In genomic region chr1:207866471-207867135, GRCh38 we compare ENCODE assay signal across 9 cellular contexts. TPM values are rescaled to one million over a fixed set of nuclear protein-coding genes. Genes with fewer than 3 reads are reported as not detected.
DNase-seq lines count a peak whose midpoint lies in the region; ATAC-seq, FAIRE-seq and TF ChIP-seq lines count a peak whose summit lies in the region.
"Had no signal": no experiment of that assay in that cellular context is flagged by ENCODE, and none has a peak within 500 bp of the region (broad histone marks: within the 10 kb centered on the region; RNA-seq: fewer than 3 reads in every experiment).

No MANE protein-coding gene starts in this region.

- H3K27ac ChIP-seq in parathyroid adenoma: peak overlapping the region; percentile 98

- ATAC-seq in activated B cell treated with CpG ODN at 0.5 μM for 24 hours (ENCODE audit: low read depth) (no peak), GM18909 (IDR thresholded peaks at IDR 0.05; ENCODE audit: poor library complexity, unreplicated experiment) (no peak)

- CTCF ChIA-PET in activated B cell treated with CpG ODN at 0.5 μM for 24 hours (lab: Charles Lee): interaction anchor here (17.8 kb wide), 1 partner anchor 37 kb away, joined by 397 read pairs; no protein-coding TSS in a partner anchor

- H3K4me1 Mint-ChIP-seq in activated B cell treated with CpG ODN at 0.5 μM for 24 hours: peaks cover 87% of the 10 kb centered on the region

- H3K4me3 ChIP-seq in fibroblast of villous mesenchyme (ENCODE audit: low read depth, low read length) (peak overlapping the region; percentile 66), parathyroid adenoma (ENCODE audit: low read depth, low read length) (peak overlapping the region; percentile 72)

- H3K4me3 Mint-ChIP-seq in activated B cell treated with CpG ODN at 0.5 μM for 24 hours: peak overlapping the region; percentile 91

- no peak overlapping the region for H2AFZ ChIP-seq in parathyroid adenoma

- intact Hi-C loops in activated B cell treated with CpG ODN at 0.5 μM for 24 hours (cut with micrococcal nuclease): loop anchor here (5.0 kb wide), 1 partner anchor 114 kb away; the partner anchor contains the start of gene CD46

- POLR2A ChIA-PET in activated B cell treated with CpG ODN at 0.5 μM for 24 hours (lab: Charles Lee): interaction anchor here (1.5 to 17.4 kb wide), 2 partner anchors 10 to 42 kb away, joined by 5 to 547 read pairs; no protein-coding TSS in a partner anchor

- no peaks in the 10 kb centered on the region for H3K36me3 ChIP-seq in parathyroid adenoma (ENCODE audit: control insufficient read depth, insufficient read depth, low read length)

- no peaks in the 10 kb centered on the region for H3K27me3 ChIP-seq in parathyroid adenoma (ENCODE audit: control insufficient read depth, insufficient read depth, low read length)

- peak overlapping the region; percentile 59 for H3K27ac Mint-ChIP-seq in activated B cell treated with CpG ODN at 0.5 μM for 24 hours

- peak overlapping the region; percentile 80 for H3K4me2 ChIP-seq in parathyroid adenoma (ENCODE audit: low read length)

- peaks cover 25% of the 10 kb centered on the region for H3K4me1 ChIP-seq in parathyroid adenoma

- no peaks in the 10 kb centered on the region for H3K27me3 Mint-ChIP-seq in activated B cell treated with CpG ODN at 0.5 μM for 24 hours

- TF ChIP-seq CTCF in activated B cell treated with CpG ODN at 0.5 μM for 24 hours (IDR thresholded peaks at IDR 0.05) (no peak), fibroblast of villous mesenchyme (IDR thresholded peaks at IDR 0.05; ENCODE audit: insufficient read depth, low read depth, low read length) (no peak), parathyroid adenoma (IDR thresholded peaks at IDR 0.05) (no peak)

- H3K9me3 Mint-ChIP-seq in activated B cell treated with CpG ODN at 0.5 μM for 24 hours: no peaks in the 10 kb centered on the region

- peak; percentile 60 for DNase-seq in GF-D8 (lab: John Stamatoyannopoulos, UW)
- no peak for DNase-seq in activated B cell treated with CpG ODN at 0.5 μM for 24 hours
- DNase-seq in fibroblast of villous mesenchyme (ENCODE audit: low read depth): peak; percentile 88
- no peak for DNase-seq in T-helper 9 cell
- no peak for DNase-seq in dedifferentiated amniotic fluid mesenchymal stem cell (ENCODE audit: extremely low spot score)
- DNase-seq in HTR-8/SVneo (ENCODE audit: insufficient read length, low spot score): no peak

- H3K9me3 ChIP-seq in parathyroid adenoma (ENCODE audit: control insufficient read depth, low read length): no peaks in the 10 kb centered on the region

- H3K79me2 ChIP-seq in parathyroid adenoma: peaks cover 52% of the 10 kb centered on the region

- H3K9ac ChIP-seq in parathyroid adenoma: no peak overlapping the region

- H3K36me3 Mint-ChIP-seq in activated B cell treated with CpG ODN at 0.5 μM for 24 hours (ENCODE audit: low read depth): peaks cover 42% of the 10 kb centered on the region

- FAIRE-seq in HTR-8/SVneo (lab: Jason Lieb, UNC): no peak
- FAIRE-seq: colon had no signal

RNA-seq across cellular contexts. Expression of gene CD34, which starts 44.3 kb away (rescaled TPM):
- total RNA-seq in activated B cell treated with CpG ODN at 0.5 μM for 24 hours (not detected in 2 replicates), fibroblast of villous mesenchyme (0.32 and 0.43 TPM in 2 replicates)

Comparison
In these comparisons a context has a peak if more than half of its experiments do, and no peak if none do; other contexts are left out.
1. DNase-seq: peak in GF-D8 (single experiment) and fibroblast of villous mesenchyme (single experiment); none in activated B cell treated with CpG ODN at 0.5 μM for 24 hours (single experiment), T-helper 9 cell (single experiment), dedifferentiated amniotic fluid mesenchymal stem cell (single experiment) and HTR-8/SVneo (single experiment).